ENCODE assay signal across 16 cellular contexts in genomic region chr2:234218261-234219180, GRCh38.
A peak's percentile ranks its signal among the peaks of the same experiment; 100 is the strongest.
DNase-seq lines count a peak whose midpoint lies in the region; ATAC-seq, FAIRE-seq and TF ChIP-seq lines count a peak whose summit lies in the region.
"Had no signal": no experiment of that assay in that cellular context is flagged by ENCODE, and none has a peak within 500 bp of the region (broad histone marks: within the 10 kb centered on the region; RNA-seq: fewer than 3 reads in every experiment).

No MANE protein-coding gene starts in this region.

- H3K9me3 Mint-ChIP-seq in CD4-positive, alpha-beta memory T cell, result peaks cover 0 to 3% (median 0%) of the 10 kb centered on the region in 8 donors
- H3K9me3 Mint-ChIP-seq in mesothelial cell of epicardium, result no peaks in the 10 kb centered on the region

- H3K27me3 Mint-ChIP-seq in CD4-positive, alpha-beta memory T cell, result no peaks in the 10 kb centered on the region
- no peaks in the 10 kb centered on the region for H3K27me3 Mint-ChIP-seq in mesothelial cell of epicardium (ENCODE audit: low read depth)

- DNase-seq in A549 (ENCODE audit: low read depth in 1 of 2, low spot score in 1 of 2) (no peak), adipocyte (ENCODE audit: low read depth) (peak; percentile 9), mesothelial cell of epicardium (ENCODE audit: low spot score in 2 of 2, unreplicated experiment in 2 of 2) (no peak), RPMI8226 (no peak), suprapubic skin (ENCODE audit: low spot score in 2 of 2) (no peak)
- DNase-seq in CD4-positive, alpha-beta memory T cell, result peak in 3 of 5 donors; percentile 7 to 11 (median 10)
- no peak for DNase-seq in effector CD4-positive, alpha-beta T cell
- DNase-seq: BE2C; effector CD8-positive, alpha-beta T cell; NCI-H1092; PC-3; posterior cingulate gyrus; testis had no signal

- H3K27me3 ChIP-seq in CD4-positive, alpha-beta memory T cell (ENCODE audit: insufficient read depth, low read length), result no peaks in the 10 kb centered on the region
- H3K27me3 ChIP-seq in adipocyte (replicated peaks; ENCODE audit: control insufficient read depth, insufficient read depth, low read length) (peaks cover 8% of the 10 kb centered on the region), suprapubic skin (no peaks in the 10 kb centered on the region)
- H3K27me3 ChIP-seq: BE2C, body of pancreas, testis had no signal

- H3K4me1 ChIP-seq in A549 (peaks cover 9% of the 10 kb centered on the region), adipocyte (ENCODE audit: control insufficient read depth, insufficient read depth, low read length) (peaks cover 9% of the 10 kb centered on the region), suprapubic skin (peaks cover 13% of the 10 kb centered on the region)
- peaks cover 49% of the 10 kb centered on the region for H3K4me1 ChIP-seq in CD4-positive, alpha-beta memory T cell (ENCODE audit: insufficient read depth, low read length)
- H3K4me1 ChIP-seq: BE2C, body of pancreas, testis had no signal

- WGBS in A549 (ENCODE audit: missing lambda C conversion rate), result 76% methylated on average over 13 of the region's 13 CpGs
- 31% methylated on average over 13 of the region's 13 CpGs for WGBS in suprapubic skin

- intact Hi-C loops in CD4-positive, alpha-beta memory T cell (cut with micrococcal nuclease), result loop anchor here (10.0 kb wide), 1 partner anchor 56 kb away; no protein-coding TSS in a partner anchor

- H3K4me2 ChIP-seq in A549, result peak overlapping the region; percentile 26; the same call in 1 of the 3 replicates

- H3K9ac ChIP-seq in adipocyte (ENCODE audit: low read length), result no peak overlapping the region

- H3K4me3 Mint-ChIP-seq in CD4-positive, alpha-beta memory T cell, result peak overlapping the region; percentile 5 to 84 (median 69)
- H3K4me3 Mint-ChIP-seq in mesothelial cell of epicardium, result no peak overlapping the region

- CTCF ChIA-PET in A549 (lab: Yijun Ruan, JAX), result interaction anchor here (0.5 to 1.0 kb wide), 3 partner anchors 16 to 1457 kb away, joined by 3 read pairs; no protein-coding TSS in a partner anchor
- CTCF ChIA-PET in CD4-positive, alpha-beta memory T cell (lab: Charles Lee; ENCODE audit: partially characterized antibody), result interaction anchor here (1.2 to 1.4 kb wide), 2 partner anchors 70 kb away, joined by 3 to 4 read pairs; no protein-coding TSS in a partner anchor

- TF ChIP-seq POLR2A in A549 (IDR thresholded peaks at IDR 0.05; ENCODE audit: low read length) (no peak), suprapubic skin (IDR thresholded peaks at IDR 0.05) (no peak)

- H3K36me3 Mint-ChIP-seq in CD4-positive, alpha-beta memory T cell, result no peaks in the 10 kb centered on the region
- H3K36me3 Mint-ChIP-seq in mesothelial cell of epicardium, result no peaks in the 10 kb centered on the region

- FAIRE-seq in A549 (lab: Jason Lieb, UNC), result no peak
- FAIRE-seq: HepG2 had no signal

- TF ChIP-seq CTCF in A549 (IDR thresholded peaks at IDR 0.05) (no peak), mesothelial cell of epicardium (IDR thresholded peaks at IDR 0.05; ENCODE audit: unreplicated experiment) (no peak), suprapubic skin (IDR thresholded peaks at IDR 0.05) (no peak)

- TF ChIP-seq EP300 in A549 (IDR thresholded peaks at IDR 0.05), result no peak
- no peak for TF ChIP-seq EP300 in suprapubic skin (IDR thresholded peaks at IDR 0.05)

- no peak overlapping the region for H3K4me3 ChIP-seq in A549
- H3K4me3 ChIP-seq in CD4-positive, alpha-beta memory T cell (ENCODE audit: low read length in 2 of 2), result no peak overlapping the region
- no peak overlapping the region for H3K4me3 ChIP-seq in adipocyte (ENCODE audit: low read length)
- H3K4me3 ChIP-seq in suprapubic skin, result no peak overlapping the region
- H3K4me3 ChIP-seq: body of pancreas, testis had no signal

- POLR2A ChIA-PET in A549 (lab: Yijun Ruan, JAX), result interaction anchor here (0.6 kb wide), 1 partner anchor 11 kb away, joined by 8 read pairs; no protein-coding TSS in a partner anchor
- POLR2A ChIA-PET in CD4-positive, alpha-beta memory T cell (lab: Charles Lee; ENCODE audit: partially characterized antibody), result interaction anchor here (0.6 to 0.7 kb wide), 2 partner anchors 20 to 277 kb away, joined by 3 to 4 read pairs; no protein-coding TSS in a partner anchor

- no peaks in the 10 kb centered on the region for H3K36me3 ChIP-seq in CD4-positive, alpha-beta memory T cell (ENCODE audit: insufficient read depth, low read length)
- no peaks in the 10 kb centered on the region for H3K36me3 ChIP-seq in adipocyte (ENCODE audit: control insufficient read depth, insufficient read depth, low read length, severe bottlenecking)
- H3K36me3 ChIP-seq in suprapubic skin, result no peaks in the 10 kb centered on the region
- H3K36me3 ChIP-seq: BE2C had no signal

- no peak for TF ChIP-seq RAD21 in A549 (conservative IDR thresholded peaks at IDR 0.05 in 1 of 2, IDR thresholded peaks at IDR 0.05 in 1 of 2)

- H3K9me3 ChIP-seq in A549, result peaks cover 4% of the 10 kb centered on the region; the same call in 1 of the 3 replicates
- no peaks in the 10 kb centered on the region for H3K9me3 ChIP-seq in CD4-positive, alpha-beta memory T cell (ENCODE audit: control insufficient read depth in 1 of 2, low read length in 2 of 2)
- no peaks in the 10 kb centered on the region for H3K9me3 ChIP-seq in adipocyte (ENCODE audit: control insufficient read depth, low read length)
- H3K9me3 ChIP-seq in suprapubic skin, result no peaks in the 10 kb centered on the region
- H3K9me3 ChIP-seq: BE2C, body of pancreas, testis had no signal

- H3K4me1 Mint-ChIP-seq in CD4-positive, alpha-beta memory T cell, result peaks cover 34 to 65% (median 47%) of the 10 kb centered on the region in 4 donors
- peaks cover 11% of the 10 kb centered on the region for H3K4me1 Mint-ChIP-seq in mesothelial cell of epicardium

- ATAC-seq in A549 (peak in 1 of 2 experiments; percentile 29; a peak in 2 of 6 replicates), GM18517 (IDR thresholded peaks at IDR 0.05; ENCODE audit: unreplicated experiment) (no peak)
- ATAC-seq: body of pancreas, HepG2, PC-3 had no signal

- H3K27ac ChIP-seq in A549 (peak overlapping the region in 1 of 2 experiments; percentile 41; a peak in 3 of 6 replicates), suprapubic skin (no peak overlapping the region)
- no peak overlapping the region for H3K27ac ChIP-seq in CD4-positive, alpha-beta memory T cell (ENCODE audit: low read depth, low read length)
- H3K27ac ChIP-seq: body of pancreas, testis had no signal

- H3K27ac Mint-ChIP-seq in CD4-positive, alpha-beta memory T cell, result peak overlapping the region in 5 of 7 donors; percentile 29 to 90 (median 78)
- H3K27ac Mint-ChIP-seq in mesothelial cell of epicardium, result peak overlapping the region; percentile 11

TF ChIP-seq in A549, 52 proteins besides CTCF, POLR2A, EP300 and RAD21:
- TF ChIP-seq, protein P1, sequence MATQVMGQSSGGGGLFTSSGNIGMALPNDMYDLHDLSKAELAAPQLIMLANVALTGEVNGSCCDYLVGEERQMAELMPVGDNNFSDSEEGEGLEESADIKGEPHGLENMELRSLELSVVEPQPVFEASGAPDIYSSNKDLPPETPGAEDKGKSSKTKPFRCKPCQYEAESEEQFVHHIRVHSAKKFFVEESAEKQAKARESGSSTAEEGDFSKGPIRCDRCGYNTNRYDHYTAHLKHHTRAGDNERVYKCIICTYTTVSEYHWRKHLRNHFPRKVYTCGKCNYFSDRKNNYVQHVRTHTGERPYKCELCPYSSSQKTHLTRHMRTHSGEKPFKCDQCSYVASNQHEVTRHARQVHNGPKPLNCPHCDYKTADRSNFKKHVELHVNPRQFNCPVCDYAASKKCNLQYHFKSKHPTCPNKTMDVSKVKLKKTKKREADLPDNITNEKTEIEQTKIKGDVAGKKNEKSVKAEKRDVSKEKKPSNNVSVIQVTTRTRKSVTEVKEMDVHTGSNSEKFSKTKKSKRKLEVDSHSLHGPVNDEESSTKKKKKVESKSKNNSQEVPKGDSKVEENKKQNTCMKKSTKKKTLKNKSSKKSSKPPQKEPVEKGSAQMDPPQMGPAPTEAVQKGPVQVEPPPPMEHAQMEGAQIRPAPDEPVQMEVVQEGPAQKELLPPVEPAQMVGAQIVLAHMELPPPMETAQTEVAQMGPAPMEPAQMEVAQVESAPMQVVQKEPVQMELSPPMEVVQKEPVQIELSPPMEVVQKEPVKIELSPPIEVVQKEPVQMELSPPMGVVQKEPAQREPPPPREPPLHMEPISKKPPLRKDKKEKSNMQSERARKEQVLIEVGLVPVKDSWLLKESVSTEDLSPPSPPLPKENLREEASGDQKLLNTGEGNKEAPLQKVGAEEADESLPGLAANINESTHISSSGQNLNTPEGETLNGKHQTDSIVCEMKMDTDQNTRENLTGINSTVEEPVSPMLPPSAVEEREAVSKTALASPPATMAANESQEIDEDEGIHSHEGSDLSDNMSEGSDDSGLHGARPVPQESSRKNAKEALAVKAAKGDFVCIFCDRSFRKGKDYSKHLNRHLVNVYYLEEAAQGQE (IDR thresholded peaks at IDR 0.05), result no peak
- no peak for TF ChIP-seq ESRRA (IDR thresholded peaks at IDR 0.05; ENCODE audit: borderline replicate concordance, low read length)
- TF ChIP-seq JUNB (IDR thresholded peaks at IDR 0.05), result no peak
- TF ChIP-seq HDAC2 (IDR thresholded peaks at IDR 0.05), result no peak

Comparison
In these comparisons a context has a peak if more than half of its experiments do, and no peak if none do; other contexts are left out.
1. DNase-seq: peak in CD4-positive, alpha-beta memory T cell (3 of 5) and adipocyte (single experiment); none in A549 (0 of 2), mesothelial cell of epicardium (0 of 2), RPMI8226 (single experiment), suprapubic skin (0 of 2) and effector CD4-positive, alpha-beta T cell (single experiment).